In the genomic region with DNA sequence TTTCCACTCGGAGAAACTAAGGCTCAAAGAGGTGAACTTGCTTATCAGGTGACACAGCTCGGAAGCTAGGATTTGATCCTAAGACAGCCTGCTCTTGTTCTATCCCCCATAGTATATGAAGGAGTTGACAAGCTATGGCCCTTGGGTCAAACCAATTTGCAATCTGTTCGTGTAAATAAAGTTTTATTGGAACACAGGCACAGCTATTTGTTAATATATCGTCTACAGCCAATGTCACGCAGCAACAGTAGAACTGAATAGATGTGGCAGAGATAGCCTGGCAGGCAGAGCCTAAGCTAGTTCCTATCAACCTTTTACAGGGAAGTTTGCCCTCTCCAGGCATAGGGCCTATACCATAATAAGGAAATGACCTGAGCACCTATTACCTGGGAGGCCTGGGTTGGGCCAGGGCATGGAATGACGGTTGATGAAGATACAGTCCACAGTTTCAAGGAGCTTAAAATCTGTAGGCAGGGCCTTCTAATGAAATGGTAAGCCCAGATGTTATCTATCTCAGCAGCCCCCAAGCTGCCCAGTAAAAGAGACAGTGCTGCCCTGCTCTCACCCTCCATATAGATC, we compare ENCODE assay signal across 1 cellular context.
TF ChIP-seq lines count a peak whose summit lies in the region.

No MANE protein-coding gene starts in this region.

TF ChIP-seq in IMR-90, 13 proteins besides CTCF, POLR2A, EP300 and RAD21:
- TF ChIP-seq CEBPB (IDR thresholded peaks at IDR 0.05; ENCODE audit: low read depth, low read length) (no peak), RFX5 (IDR thresholded peaks at IDR 0.05; ENCODE audit: low read depth, low read length) (no peak), MAFK (IDR thresholded peaks at IDR 0.05; ENCODE audit: low read depth, low read length) (no peak), FOS (IDR thresholded peaks at IDR 0.05; ENCODE audit: low read depth, low read length) (no peak), NFE2L2 (IDR thresholded peaks at IDR 0.05; ENCODE audit: low read depth, low read length) (no peak), CHD1 (IDR thresholded peaks at IDR 0.05; ENCODE audit: low read depth, low read length) (no peak), BHLHE40 (IDR thresholded peaks at IDR 0.05; ENCODE audit: low read depth, low read length) (no peak), MXI1 (IDR thresholded peaks at IDR 0.05; ENCODE audit: borderline replicate concordance, low read depth, low read length) (no peak), SMC3 (IDR thresholded peaks at IDR 0.05; ENCODE audit: low read depth, low read length) (no peak), RCOR1 (IDR thresholded peaks at IDR 0.05; ENCODE audit: insufficient replicate concordance, low read length) (no peak), MAZ (IDR thresholded peaks at IDR 0.05; ENCODE audit: borderline replicate concordance, low read depth, low read length) (no peak)
- TF ChIP-seq, protein P1, sequence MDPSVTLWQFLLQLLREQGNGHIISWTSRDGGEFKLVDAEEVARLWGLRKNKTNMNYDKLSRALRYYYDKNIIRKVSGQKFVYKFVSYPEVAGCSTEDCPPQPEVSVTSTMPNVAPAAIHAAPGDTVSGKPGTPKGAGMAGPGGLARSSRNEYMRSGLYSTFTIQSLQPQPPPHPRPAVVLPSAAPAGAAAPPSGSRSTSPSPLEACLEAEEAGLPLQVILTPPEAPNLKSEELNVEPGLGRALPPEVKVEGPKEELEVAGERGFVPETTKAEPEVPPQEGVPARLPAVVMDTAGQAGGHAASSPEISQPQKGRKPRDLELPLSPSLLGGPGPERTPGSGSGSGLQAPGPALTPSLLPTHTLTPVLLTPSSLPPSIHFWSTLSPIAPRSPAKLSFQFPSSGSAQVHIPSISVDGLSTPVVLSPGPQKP (IDR thresholded peaks at IDR 0.05; ENCODE audit: borderline replicate concordance, low read depth, low read length): no peak
- TF ChIP-seq, protein P2, sequence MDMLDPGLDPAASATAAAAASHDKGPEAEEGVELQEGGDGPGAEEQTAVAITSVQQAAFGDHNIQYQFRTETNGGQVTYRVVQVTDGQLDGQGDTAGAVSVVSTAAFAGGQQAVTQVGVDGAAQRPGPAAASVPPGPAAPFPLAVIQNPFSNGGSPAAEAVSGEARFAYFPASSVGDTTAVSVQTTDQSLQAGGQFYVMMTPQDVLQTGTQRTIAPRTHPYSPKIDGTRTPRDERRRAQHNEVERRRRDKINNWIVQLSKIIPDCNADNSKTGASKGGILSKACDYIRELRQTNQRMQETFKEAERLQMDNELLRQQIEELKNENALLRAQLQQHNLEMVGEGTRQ (IDR thresholded peaks at IDR 0.05; ENCODE audit: low read depth, low read length): no peak
